In genomic region chr5:56097055-56097454, GRCh38 we compare ENCODE assay signal across 1 cellular context.
TF ChIP-seq lines count a peak whose summit lies in the region.

No MANE protein-coding gene starts in this region.

TF ChIP-seq in IMR-90, 13 proteins besides CTCF, POLR2A, EP300 and RAD21 (continued from another document):
- TF ChIP-seq ELK1 (IDR thresholded peaks at IDR 0.05; ENCODE audit: borderline replicate concordance, low read depth, low read length) (no peak), SMC3 (IDR thresholded peaks at IDR 0.05; ENCODE audit: low read depth, low read length) (no peak), MAFK (IDR thresholded peaks at IDR 0.05; ENCODE audit: low read depth, low read length) (no peak), CHD1 (IDR thresholded peaks at IDR 0.05; ENCODE audit: low read depth, low read length) (no peak), MXI1 (IDR thresholded peaks at IDR 0.05; ENCODE audit: borderline replicate concordance, low read depth, low read length) (no peak)
TF ChIP-seq in IMR-90: peak in this region for 0.
